10 cellular contexts compared by ENCODE assay signal in the genomic region with DNA sequence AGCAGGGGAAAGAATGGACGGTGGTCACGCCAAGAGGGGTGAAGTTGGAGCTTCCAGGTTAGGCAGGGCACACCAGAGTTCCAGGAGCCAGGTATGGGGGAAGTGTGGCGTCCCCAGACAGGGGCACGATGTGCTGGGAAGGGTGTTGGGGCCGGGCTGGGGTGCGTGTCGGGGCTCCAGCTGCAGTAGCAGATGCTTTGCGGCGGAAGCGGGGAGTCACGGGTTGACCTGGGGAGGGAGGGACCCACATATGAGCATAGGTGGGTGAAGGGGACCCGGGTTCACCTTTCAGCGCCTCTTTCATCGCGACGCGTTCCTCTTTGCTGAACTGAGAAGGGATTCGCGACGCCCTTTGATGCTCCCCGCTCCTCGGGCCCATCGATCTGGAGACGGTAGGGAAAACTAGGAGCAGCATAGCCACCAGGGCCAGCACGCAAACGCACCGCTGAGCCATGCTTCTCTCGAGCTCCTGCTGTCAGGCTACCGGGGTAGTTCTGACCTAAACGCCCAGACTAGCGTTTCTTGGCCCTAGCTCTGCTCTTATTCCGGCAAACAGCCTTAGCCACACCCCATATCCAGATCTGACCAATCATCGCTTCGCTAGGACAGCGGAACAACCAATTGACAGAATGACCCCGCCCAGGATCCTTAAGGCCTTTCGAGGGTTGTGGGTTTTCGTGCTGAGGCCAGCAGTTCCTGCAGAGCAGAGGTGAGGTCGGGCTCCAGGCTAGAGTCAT. TPM values are rescaled to one million over a fixed set of nuclear protein-coding genes. Genes with fewer than 3 reads are reported as not detected.
DNase-seq lines count a peak whose midpoint lies in the region; ATAC-seq, FAIRE-seq and TF ChIP-seq lines count a peak whose summit lies in the region.
"Had no signal": no experiment of that assay in that cellular context is flagged by ENCODE, and none has a peak within 500 bp of the region (broad histone marks: within the 10 kb centered on the region; RNA-seq: fewer than 3 reads in every experiment).

A gene with protein sequence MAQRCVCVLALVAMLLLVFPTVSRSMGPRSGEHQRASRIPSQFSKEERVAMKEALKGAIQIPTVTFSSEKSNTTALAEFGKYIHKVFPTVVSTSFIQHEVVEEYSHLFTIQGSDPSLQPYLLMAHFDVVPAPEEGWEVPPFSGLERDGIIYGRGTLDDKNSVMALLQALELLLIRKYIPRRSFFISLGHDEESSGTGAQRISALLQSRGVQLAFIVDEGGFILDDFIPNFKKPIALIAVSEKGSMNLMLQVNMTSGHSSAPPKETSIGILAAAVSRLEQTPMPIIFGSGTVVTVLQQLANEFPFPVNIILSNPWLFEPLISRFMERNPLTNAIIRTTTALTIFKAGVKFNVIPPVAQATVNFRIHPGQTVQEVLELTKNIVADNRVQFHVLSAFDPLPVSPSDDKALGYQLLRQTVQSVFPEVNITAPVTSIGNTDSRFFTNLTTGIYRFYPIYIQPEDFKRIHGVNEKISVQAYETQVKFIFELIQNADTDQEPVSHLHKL (minus strand): TSS at position 514 of the 737 bp plus-strand sequence. CDS start 60 bp downstream, at position 454.

- in situ Hi-C loops in HepG2 (cut with HindIII; ENCODE audit: extremely low pct_ligation_motif_present, low pct_unique_long_range_greater_than_20kb): no loop called here

- peak within 1 kb of the TSS in 1 of 3 donors; percentile 28 for H3K4me3 ChIP-seq in liver (ENCODE audit: low read depth in 1 of 3, low read length in 3 of 3)
- H3K4me3 ChIP-seq in HepG2 (replicated peaks in 1 of 3; ENCODE audit: insufficient read depth in 1 of 3, low read depth in 2 of 3, low read length in 3 of 3): no peak within 1 kb of the TSS
- H3K4me3 ChIP-seq in MM.1S (ENCODE audit: low read length): peak within 1 kb of the TSS; percentile 60
- peak within 1 kb of the TSS; percentile 60 for H3K4me3 ChIP-seq in osteoblast (ENCODE audit: insufficient read depth, low read length)
- H3K4me3 ChIP-seq: A549 had no signal

- no peaks in the 10 kb centered on the region for H3K27me3 ChIP-seq in liver (ENCODE audit: control insufficient read depth in 4 of 4, insufficient read depth in 4 of 4, low read length in 3 of 4)
- peaks cover 0 to 4% of the 10 kb centered on the region in 2 experiments; a peak in 2 of 5 replicates for H3K27me3 ChIP-seq in HepG2 (ENCODE audit: control insufficient read depth in 1 of 2, insufficient read depth in 2 of 2, low read length in 2 of 2)
- no peaks in the 10 kb centered on the region for H3K27me3 ChIP-seq in MM.1S (replicated peaks; ENCODE audit: insufficient read depth, low read length)
- no peaks in the 10 kb centered on the region for H3K27me3 ChIP-seq in osteoblast (ENCODE audit: insufficient read depth, low read length)

- POLR2A ChIA-PET in HepG2 (lab: Yijun Ruan, JAX): no interaction called here

- CTCF ChIA-PET in HepG2 (lab: Yijun Ruan, JAX; ENCODE audit: low intra/inter-chr PET ratio, low total read pairs): no interaction called here

- no peak for TF ChIP-seq EP300 in HepG2 (IDR thresholded peaks at IDR 0.05; ENCODE audit: low read depth in 2 of 2, low read length in 2 of 2)
- TF ChIP-seq EP300 in HepG2 (CRISPR knock-in tag; IDR thresholded peaks at IDR 0.05; ENCODE audit: borderline replicate concordance): no peak

- H3K9me3 ChIP-seq in liver (ENCODE audit: control insufficient read depth in 4 of 4, low read length in 3 of 4): no peaks in the 10 kb centered on the region
- no peaks in the 10 kb centered on the region for H3K9me3 ChIP-seq in HepG2 (ENCODE audit: low read length)
- no peaks in the 10 kb centered on the region for H3K9me3 ChIP-seq in MM.1S (replicated peaks; ENCODE audit: insufficient read depth, low read length)
- H3K9me3 ChIP-seq in osteoblast (ENCODE audit: low read depth, low read length): no peaks in the 10 kb centered on the region

- BruUV-seq in HepG2 (replicated peaks; lab: Mats Ljungman, UMichigan): no TSS peak

- no peak within 1 kb of the TSS for H2AFZ ChIP-seq in HepG2 (ENCODE audit: low read length)
- H2AFZ ChIP-seq in MM.1S (ENCODE audit: low read length): peak within 1 kb of the TSS; percentile 57
- H2AFZ ChIP-seq in osteoblast (ENCODE audit: low read length): peak within 1 kb of the TSS; percentile 85

- TF ChIP-seq CTCF in liver (IDR thresholded peaks at IDR 0.05; ENCODE audit: low read depth, low read length, missing input control): no peak
- no peak for TF ChIP-seq CTCF in HepG2 (CRISPR knock-in tag; IDR thresholded peaks at IDR 0.05)
- TF ChIP-seq CTCF in MM.1S (IDR thresholded peaks at IDR 0.05; ENCODE audit: low read length): no peak
- no peak for TF ChIP-seq CTCF in osteoblast (IDR thresholded peaks at IDR 0.05; ENCODE audit: extremely low read depth, low read depth, low read length)

- FAIRE-seq in HepG2 (lab: Jason Lieb, UNC): no peak
- FAIRE-seq: A549 had no signal

- WGBS in liver: 22% methylated on average over 39 of the region's 39 CpGs
- 60% methylated on average over 32 of the region's 39 CpGs for WGBS in HepG2 (ENCODE audit: low lambda C conversion rate)

- peaks cover 0 to 2% (median 0%) of the 10 kb centered on the region in 4 donors for H3K4me1 ChIP-seq in liver (ENCODE audit: control insufficient read depth in 4 of 4, insufficient read depth in 4 of 4, low read length in 3 of 4)
- H3K4me1 ChIP-seq in HepG2 (ENCODE audit: insufficient read depth, low read length): no peaks in the 10 kb centered on the region
- peaks cover 15% of the 10 kb centered on the region; the same call in 1 of the 2 replicates for H3K4me1 ChIP-seq in MM.1S (ENCODE audit: low read length)
- H3K4me1 ChIP-seq in osteoblast (ENCODE audit: insufficient read depth, low read length): no peaks in the 10 kb centered on the region
- H3K4me1 ChIP-seq: A549 had no signal

- H3F3A ChIP-seq in MM.1S (ENCODE audit: insufficient read depth, low read length): peaks cover 8% of the 10 kb centered on the region; the same call in 1 of the 2 replicates

- H3K36me3 ChIP-seq in liver (ENCODE audit: control insufficient read depth in 4 of 4, insufficient read depth in 3 of 4, low read depth in 1 of 4, low read length in 3 of 4) (no peaks in the 10 kb centered on the region), HepG2 (replicated peaks in 1 of 2; ENCODE audit: control insufficient read depth in 1 of 2, insufficient read depth in 2 of 2, low read length in 2 of 2) (no peaks in the 10 kb centered on the region), MM.1S (replicated peaks; ENCODE audit: insufficient read depth, low read length) (no peaks in the 10 kb centered on the region), osteoblast (ENCODE audit: insufficient read depth, low read length) (no peaks in the 10 kb centered on the region)

- TF ChIP-seq RAD21 in liver (IDR thresholded peaks at IDR 0.05) (peak in 1 of 2 donors; percentile 11), HepG2 (CRISPR knock-in tag; IDR thresholded peaks at IDR 0.05) (no peak)

- no peak for ATAC-seq in HepG2
- ATAC-seq: A549 had no signal

- H3K4me2 ChIP-seq in HepG2 (ENCODE audit: low read depth, low read length) (no peak within 1 kb of the TSS), MM.1S (ENCODE audit: low read depth, low read length) (peak within 1 kb of the TSS; percentile 85), osteoblast (ENCODE audit: insufficient read depth, low read length) (peak within 1 kb of the TSS; percentile 71)
- H3K4me2 ChIP-seq: A549 had no signal

- intact Hi-C loops in HepG2 (cut with micrococcal nuclease; ENCODE audit: unreplicated experiment): no loop called here

- TF ChIP-seq POLR2A in HepG2 (IDR thresholded peaks at IDR 0.05; ENCODE audit: insufficient read depth in 1 of 2, low read depth in 2 of 2, low read length in 2 of 2): no peak

- H4K20me1 ChIP-seq in HepG2 (ENCODE audit: insufficient read depth, low read length) (no peaks in the 10 kb centered on the region), MM.1S (ENCODE audit: insufficient read depth, low read length) (no peaks in the 10 kb centered on the region), osteoblast (ENCODE audit: insufficient read depth, low read length) (no peaks in the 10 kb centered on the region)

- no peak within 1 kb of the TSS for H3K9ac ChIP-seq in liver (ENCODE audit: low read depth in 1 of 2, low read length in 2 of 2)
- no peak within 1 kb of the TSS for H3K9ac ChIP-seq in HepG2 (ENCODE audit: insufficient read depth, low read depth, low read length)
- H3K9ac ChIP-seq in MM.1S (ENCODE audit: low read length): peak within 1 kb of the TSS; percentile 34

- H3K79me2 ChIP-seq in HepG2 (ENCODE audit: insufficient read depth, low read length) (no peaks in the 10 kb centered on the region), MM.1S (ENCODE audit: low read length) (no peaks in the 10 kb centered on the region), osteoblast (ENCODE audit: insufficient read depth, low read length) (no peaks in the 10 kb centered on the region)

- H3K9me2 ChIP-seq in MM.1S (replicated peaks; ENCODE audit: insufficient read depth, low read length): no peaks in the 10 kb centered on the region

- DNase-seq in HepG2 (ENCODE audit: low spot score) (no peak), MM.1S (peak; percentile 100), activated T-cell treated with anti-CD3 and anti-CD28 coated beads for 4 hours (peak; percentile 55), fibroblast of gingiva (ENCODE audit: low read depth) (peak; percentile 75), osteoblast (ENCODE audit: insufficient read length, low spot score, missing footprints) (peak; percentile 91), stromal cell of bone marrow (ENCODE audit: low read depth) (peak; percentile 72), COLO668 (lab: John Stamatoyannopoulos, UW; ENCODE audit: unreplicated experiment) (no peak)

- H3K27ac ChIP-seq in liver (ENCODE audit: low read depth in 1 of 2, low read length in 2 of 2) (no peak within 1 kb of the TSS), HepG2 (ENCODE audit: extremely low read length, insufficient read depth, low read length) (no peak within 1 kb of the TSS), MM.1S (ENCODE audit: low read length) (peak within 1 kb of the TSS; percentile 58; the same call in 1 of the 2 replicates), osteoblast (ENCODE audit: low read depth, low read length) (no peak within 1 kb of the TSS)
- H3K27ac ChIP-seq: A549 had no signal

RNA-seq across cellular contexts. Expression of the gene that starts here (rescaled TPM):
- under 1 TPM; under 0.01 to 0.14 TPM for total RNA-seq in liver
- polyA plus RNA-seq in liver: under 1 TPM; 0.29 to 0.30 TPM
- not detected in 2 replicates for total RNA-seq in HepG2 (2016; rRNA removed; fragmentation: Illumina TruSeq; extraction: Trizol)
- total RNA-seq in HepG2 (2016; cell fraction: cytosol; rRNA removed; fragmentation: Illumina TruSeq; extraction: Trizol; ENCODE audit: low read depth): not detected in 2 replicates
- not detected in 2 replicates for total RNA-seq in HepG2 (2016; cell fraction: insoluble cytoplasmic fraction; rRNA removed; fragmentation: Illumina TruSeq; extraction: Trizol)
- not detected in 2 replicates for total RNA-seq in HepG2 (2016; cell fraction: membrane; rRNA removed; fragmentation: Illumina TruSeq; extraction: Trizol)
- total RNA-seq in HepG2 (2016; cell fraction: nucleus; rRNA removed; fragmentation: Illumina TruSeq; extraction: Trizol): not detected in 2 replicates
- polyA plus RNA-seq in HepG2 (2011; rRNA removed): not detected in 2 replicates
- polyA plus RNA-seq in HepG2 (2011; cell fraction: cytosol; rRNA removed): not detected in 2 replicates
- polyA plus RNA-seq in HepG2 (2011; cell fraction: nucleus; rRNA removed): not detected in 2 replicates
- not detected in 2 replicates for polyA plus RNA-seq in HepG2 (2012)
- not detected in 2 replicates for polyA plus RNA-seq in HepG2 (2016; cell fraction: cytosol; fragmentation: Illumina TruSeq; extraction: Trizol; ENCODE audit: low read depth)
- not detected in 2 replicates for polyA plus RNA-seq in HepG2 (2016; cell fraction: insoluble cytoplasmic fraction; fragmentation: Illumina TruSeq; extraction: Trizol; ENCODE audit: low read depth)
- polyA plus RNA-seq in HepG2 (2016; cell fraction: membrane; fragmentation: Illumina TruSeq; extraction: Trizol; ENCODE audit: low read depth): not detected in 2 replicates
- polyA plus RNA-seq in HepG2 (2016; cell fraction: nucleus; fragmentation: Illumina TruSeq; extraction: Trizol; ENCODE audit: insufficient read depth, low read depth): not detected in 2 replicates
- not detected in 2 replicates for polyA minus RNA-seq in HepG2 (2011; rRNA and poly(A)+ RNA removed; ENCODE audit: low replicate concordance)
- not detected in 2 replicates for polyA minus RNA-seq in HepG2 (2011; cell fraction: cytosol; rRNA and poly(A)+ RNA removed)
- polyA minus RNA-seq in HepG2 (2011; cell fraction: nucleus; rRNA and poly(A)+ RNA removed): not detected in 2 replicates
- 0.29 TPM in 1 of 2 replicates, not detected in the other for total RNA-seq in osteoblast
- polyA plus RNA-seq: A549, esophagus had no signal

Comparison
In these comparisons a context has a peak if more than half of its experiments do, and no peak if none do; other contexts are left out.
1. Peak in DNase-seq, H3K4me3 ChIP-seq and H3K4me2 ChIP-seq in osteoblast; RNA of the gene not detected or under 1 TPM.
2. DNase-seq: peak in MM.1S (single experiment), activated T-cell treated with anti-CD3 and anti-CD28 coated beads for 4 hours (single experiment), fibroblast of gingiva (single experiment) and stromal cell of bone marrow (single experiment); none in HepG2 (single experiment) and COLO668 (single experiment).